ENCODE assay signal across 23 cellular contexts in genomic region chr18:74395006-74395405, GRCh38.
A peak's percentile ranks its signal among the peaks of the same experiment; 100 is the strongest.
DNase-seq lines count a peak whose midpoint lies in the region; ATAC-seq and TF ChIP-seq lines count a peak whose summit lies in the region.
"Had no signal": no experiment of that assay in that cellular context is flagged by ENCODE, and none has a peak within 500 bp of the region (broad histone marks: within the 10 kb centered on the region; RNA-seq: fewer than 3 reads in every experiment).

No MANE protein-coding gene starts in this region.

- 0 out of 2 replicates have a peak overlapping the region, but pooled peaks have one; percentile 23 for H2AFZ ChIP-seq in GM23338

- H3K4me3 Mint-ChIP-seq in GM23338: no peak overlapping the region
- H3K4me3 Mint-ChIP-seq in nephron: no peak overlapping the region
- H3K4me3 Mint-ChIP-seq: CD14-positive monocyte; CD4-positive, alpha-beta memory T cell; CD4-positive, CD25-positive, alpha-beta regulatory T cell; CD8-positive, alpha-beta memory T cell had no signal

- TF ChIP-seq EP300 in sigmoid colon (IDR thresholded peaks at IDR 0.05): no peak

- DNase-seq in GM23338 (ENCODE audit: low spot score): no peak
- no peak for DNase-seq in Ammon's horn (ENCODE audit: low spot score)
- DNase-seq in T-helper 1 cell: no peak
- no peak for DNase-seq in sigmoid colon
- DNase-seq: AML-193; BE2C; C1 segment of cervical spinal cord; CD4-positive, alpha-beta memory T cell; CD4-positive, CD25-positive, alpha-beta regulatory T cell; CD8-positive, alpha-beta memory T cell; COR-L47; DMS 273 treated with DMSO at 0.1 percent for 48 hours; DMS153; DMS53; DND-41; EL; GDM1 had no signal

- peaks cover 29% of the 10 kb centered on the region for H3K9me3 ChIP-seq in BLaER1
- H3K9me3 ChIP-seq in sigmoid colon: no peaks in the 10 kb centered on the region
- H3K9me3 ChIP-seq: A549, BE2C had no signal

- H3F3A ChIP-seq in GM23338 (replicated peaks; ENCODE audit: low read depth): no peaks in the 10 kb centered on the region

- H3K27ac ChIP-seq in BLaER1 (peak overlapping the region; percentile 99), GM23338 (ENCODE audit: low read depth) (no peak overlapping the region), sigmoid colon (no peak overlapping the region)
- H3K27ac ChIP-seq: 22Rv1, A549 had no signal

- TF ChIP-seq POLR2A in sigmoid colon (IDR thresholded peaks at IDR 0.05): no peak

- H3K36me3 Mint-ChIP-seq in GM23338 (ENCODE audit: low read depth) (no peaks in the 10 kb centered on the region), nephron (ENCODE audit: low read depth) (no peaks in the 10 kb centered on the region)
- H3K36me3 Mint-ChIP-seq: CD4-positive, alpha-beta memory T cell; CD4-positive, CD25-positive, alpha-beta regulatory T cell had no signal

- H3K4me3 ChIP-seq in BLaER1 (no peak overlapping the region), GM23338 (no peak overlapping the region), sigmoid colon (no peak overlapping the region)
- H3K4me3 ChIP-seq: A549, GM12878 had no signal

- H4K20me1 ChIP-seq in BLaER1: no peaks in the 10 kb centered on the region
- H4K20me1 ChIP-seq in GM23338 (replicated peaks; ENCODE audit: insufficient read depth): no peaks in the 10 kb centered on the region

- intact Hi-C loops in sigmoid colon (cut with DNase I): no loop called here

- H3K9ac ChIP-seq in BLaER1: no peak overlapping the region

- TF ChIP-seq CTCF in GM23338 (conservative IDR thresholded peaks at IDR 0.05; ENCODE audit: low read depth in 2 of 2) (no peak), nephron (IDR thresholded peaks at IDR 0.05; ENCODE audit: unreplicated experiment in 3 of 3) (no peak), sigmoid colon (IDR thresholded peaks at IDR 0.05) (no peak)

- no peaks in the 10 kb centered on the region for H3K79me2 ChIP-seq in GM23338 (replicated peaks; ENCODE audit: insufficient read depth)

- H3K27ac Mint-ChIP-seq in GM23338 (no peak overlapping the region), nephron (peak overlapping the region in 2 of 3 experiments; percentile 17 to 54)
- H3K27ac Mint-ChIP-seq: CD8-positive, alpha-beta memory T cell had no signal

- peaks cover 96% of the 10 kb centered on the region for H3K4me1 ChIP-seq in BLaER1
- no peaks in the 10 kb centered on the region for H3K4me1 ChIP-seq in GM23338 (ENCODE audit: insufficient read depth)
- H3K4me1 ChIP-seq in sigmoid colon: peaks cover 0 to 9% (median 6%) of the 10 kb centered on the region in 4 donors
- H3K4me1 ChIP-seq: A549, BE2C had no signal

- H3K27me3 Mint-ChIP-seq in GM23338 (ENCODE audit: insufficient read depth, low read depth, poor library complexity) (peaks cover 4% of the 10 kb centered on the region), nephron (ENCODE audit: low read depth) (peaks cover 26% of the 10 kb centered on the region)

- ATAC-seq in GM23338: no peak
- ATAC-seq: A549, GM12878 had no signal

- H3K27me3 ChIP-seq in BLaER1 (no peaks in the 10 kb centered on the region), GM23338 (ENCODE audit: insufficient read depth) (no peaks in the 10 kb centered on the region), sigmoid colon (no peaks in the 10 kb centered on the region)
- H3K27me3 ChIP-seq: BE2C had no signal

- 95 to 96% methylated on average over 7 of the region's 7 CpGs for WGBS in sigmoid colon, 2 donors

- H3K4me2 ChIP-seq in BLaER1: peak overlapping the region; percentile 92
- H3K4me2 ChIP-seq in GM23338: no peak overlapping the region
- H3K4me2 ChIP-seq: A549 had no signal

- no peaks in the 10 kb centered on the region for H3K36me3 ChIP-seq in BLaER1
- no peaks in the 10 kb centered on the region for H3K36me3 ChIP-seq in GM23338 (ENCODE audit: insufficient read depth)
- H3K36me3 ChIP-seq in sigmoid colon: no peaks in the 10 kb centered on the region
- H3K36me3 ChIP-seq: BE2C had no signal

- H3K4me1 Mint-ChIP-seq in GM23338 (peaks cover 4% of the 10 kb centered on the region; the same call in 1 of the 3 replicates), nephron (peaks cover 46% of the 10 kb centered on the region)

- H3K9me2 ChIP-seq in GM23338 (ENCODE audit: insufficient read depth): no peaks in the 10 kb centered on the region

- no peaks in the 10 kb centered on the region; the same call in 2 of the 3 replicates for H3K9me3 Mint-ChIP-seq in GM23338
- no peaks in the 10 kb centered on the region for H3K9me3 Mint-ChIP-seq in nephron
- H3K9me3 Mint-ChIP-seq: CD4-positive, alpha-beta memory T cell; CD4-positive, CD25-positive, alpha-beta regulatory T cell had no signal

TF ChIP-seq in GM23338, 12 proteins besides CTCF, POLR2A, EP300 and RAD21 (continues in another document):
- TF ChIP-seq EZH2phosphoT487 (IDR thresholded peaks at IDR 0.05; ENCODE audit: unreplicated experiment): no peak
- no peak for TF ChIP-seq ETS1 (IDR thresholded peaks at IDR 0.05)
- TF ChIP-seq ZNF114 (CRISPR knock-in tag; IDR thresholded peaks at IDR 0.05): no peak
- no peak for TF ChIP-seq NANOG (IDR thresholded peaks at IDR 0.05; ENCODE audit: borderline replicate concordance)
- no peak for TF ChIP-seq STAT1 (IDR thresholded peaks at IDR 0.05; ENCODE audit: unreplicated experiment)
- no peak for TF ChIP-seq ZNF331 (CRISPR knock-in tag; IDR thresholded peaks at IDR 0.05; ENCODE audit: low read depth)
- no peak for TF ChIP-seq POLR2AphosphoS5 (IDR thresholded peaks at IDR 0.05; ENCODE audit: low read depth)
- TF ChIP-seq REST (IDR thresholded peaks at IDR 0.05; ENCODE audit: unreplicated experiment): no peak
- no peak for TF ChIP-seq EZH2 (IDR thresholded peaks at IDR 0.05; ENCODE audit: low read depth, unreplicated experiment)
